Comparison of ENCODE assay signal across 1 cellular context in the genomic region with DNA sequence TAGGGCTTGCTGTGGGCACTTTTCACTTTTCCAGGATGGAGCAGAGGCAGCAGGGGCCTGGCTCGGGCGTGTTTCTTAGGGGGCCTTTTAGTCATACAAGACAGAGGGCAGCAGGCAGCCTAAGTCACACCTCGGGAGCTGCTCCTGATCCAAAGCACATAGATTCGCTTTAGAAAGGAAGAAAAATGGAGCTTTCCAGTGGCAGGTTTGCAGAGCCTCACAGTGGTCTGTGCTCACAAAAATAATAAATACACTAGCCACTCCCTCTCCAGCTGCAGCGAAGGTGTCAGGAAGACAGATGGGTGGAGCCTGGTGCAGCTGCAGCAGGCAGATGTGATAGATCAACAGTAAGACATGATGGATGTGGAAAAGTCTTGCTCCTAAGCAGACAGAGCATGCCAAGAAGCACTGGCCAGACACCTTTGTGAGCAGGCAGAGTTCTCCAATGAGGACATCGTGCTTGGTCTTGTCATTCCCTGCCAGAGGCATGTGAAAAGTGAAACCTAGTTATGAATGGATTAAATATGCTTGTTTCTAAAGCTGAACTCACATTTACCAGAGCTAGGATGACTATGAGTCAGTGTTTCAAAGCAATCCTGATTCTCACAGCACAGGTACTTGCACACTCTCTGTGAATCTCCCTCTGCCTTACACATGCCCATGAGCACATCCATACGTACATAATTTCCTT.
TF ChIP-seq lines count a peak whose summit lies in the region.

No MANE protein-coding gene starts in this region.

TF ChIP-seq in GM23338, 12 proteins besides CTCF, POLR2A, EP300 and RAD21 (continued from another document):
- TF ChIP-seq REST (IDR thresholded peaks at IDR 0.05; ENCODE audit: unreplicated experiment) = no peak
- TF ChIP-seq ZNF331 (CRISPR knock-in tag; IDR thresholded peaks at IDR 0.05; ENCODE audit: low read depth) = no peak
TF ChIP-seq in GM23338: peak in this region for 0.
